10 cellular contexts compared by ENCODE assay signal in the genomic region with DNA sequence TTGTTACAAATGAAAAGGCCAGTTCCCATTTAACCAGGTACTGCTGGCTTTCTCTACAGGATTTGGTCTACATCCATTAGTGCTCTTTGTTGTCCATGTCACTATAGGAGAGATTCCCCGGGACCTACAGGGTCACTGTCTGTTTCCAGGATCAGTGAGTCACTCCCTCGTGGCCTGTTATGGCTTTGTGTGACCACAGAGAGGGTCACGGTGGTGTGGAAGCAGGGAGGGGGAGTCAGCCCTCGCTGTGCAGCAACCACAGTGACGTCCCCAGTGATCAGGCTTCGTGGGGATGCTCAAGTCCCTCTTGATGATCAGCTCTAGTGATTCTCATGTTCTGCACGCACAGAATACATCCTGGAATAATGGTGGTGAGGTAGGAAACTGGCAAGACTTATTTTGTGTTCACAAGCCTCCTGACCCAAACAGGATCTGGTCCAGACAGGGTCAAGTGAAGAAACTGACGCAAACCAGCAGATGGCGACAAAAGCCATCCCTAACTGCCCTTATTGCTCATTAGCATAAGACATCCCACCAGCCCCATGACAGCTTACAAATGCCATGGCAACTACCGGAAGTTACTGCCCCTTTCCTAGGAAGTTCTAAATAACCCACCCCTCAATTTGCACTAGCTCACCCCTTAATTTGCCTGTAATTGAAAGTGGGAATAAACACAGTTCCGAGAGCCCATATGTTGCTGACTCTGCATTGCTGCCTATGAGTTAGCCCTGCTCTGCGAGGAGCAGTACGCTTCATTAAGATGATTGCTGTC.
DNase-seq lines count a peak whose midpoint lies in the region; ATAC-seq, FAIRE-seq and TF ChIP-seq lines count a peak whose summit lies in the region.
"Had no signal": no experiment of that assay in that cellular context is flagged by ENCODE, and none has a peak within 500 bp of the region (broad histone marks: within the 10 kb centered on the region; RNA-seq: fewer than 3 reads in every experiment).

No MANE protein-coding gene starts in this region.

- H3K27me3 ChIP-seq in GM06990 (replicated peaks; ENCODE audit: control insufficient read depth, insufficient read depth, low read length): no peaks in the 10 kb centered on the region

- DNase-seq in AG10803 (ENCODE audit: low read depth) (peak; percentile 55), GM06990 (ENCODE audit: extremely low read depth, insufficient read length) (no peak), HS-5 (ENCODE audit: low read depth) (peak; percentile 14), SK-N-DZ (ENCODE audit: low spot score) (peak; percentile 53), foreskin fibroblast (peak; percentile 9 to 49), skeletal muscle cell (ENCODE audit: low read depth) (peak; percentile 4), frontal cortex (ENCODE audit: low spot score in 2 of 2) (no peak)
- DNase-seq: naive B cell had no signal

- FAIRE-seq in frontal cortex (lab: Jason Lieb, UNC): no peak

- TF ChIP-seq CTCF in AG10803 (conservative IDR thresholded peaks at IDR 0.05; ENCODE audit: low read length) (peak; percentile 56), GM06990 (IDR thresholded peaks at IDR 0.05; ENCODE audit: insufficient read depth, low read length, poor library complexity, severe bottlenecking) (peak; percentile 66), foreskin fibroblast (IDR thresholded peaks at IDR 0.05; ENCODE audit: low read depth, low read length) (peak; percentile 40)

- H3K36me3 ChIP-seq in GM06990 (ENCODE audit: control insufficient read depth, insufficient read depth, low read length): no peaks in the 10 kb centered on the region

- H3K4me3 ChIP-seq in AG10803 (ENCODE audit: low read length) (no peak overlapping the region), GM06990 (replicated peaks; ENCODE audit: low read depth, low read length) (no peak overlapping the region), foreskin fibroblast (ENCODE audit: low read depth in 1 of 2, low read length in 2 of 2) (no peak overlapping the region), skeletal muscle cell (ENCODE audit: low read depth, low read length) (no peak overlapping the region)

- ATAC-seq in GM21367 (IDR thresholded peaks at IDR 0.05; ENCODE audit: unreplicated experiment): no peak
- ATAC-seq: T-cell had no signal

Comparison
In these comparisons a context has a peak if more than half of its experiments do, and no peak if none do; other contexts are left out.
1. DNase-seq: peak in AG10803 (single experiment), HS-5 (single experiment), SK-N-DZ (single experiment), foreskin fibroblast (2 of 2) and skeletal muscle cell (single experiment); none in GM06990 (single experiment) and frontal cortex (0 of 2).
2. Peak in every context shown above with its lines, with median percentiles within 50 percentile points of each other: CTCF ChIP-seq.